Comparison of ENCODE assay signal across 1 cellular context in genomic region chr20:53270792-53271375, GRCh38.
TF ChIP-seq lines count a peak whose summit lies in the region.

No MANE protein-coding gene starts in this region.

TF ChIP-seq in GM23338, 12 proteins besides CTCF, POLR2A, EP300 and RAD21 (continued from another document):
- no peak for TF ChIP-seq ZNF462 (CRISPR knock-in tag; IDR thresholded peaks at IDR 0.05)
